In genomic region chr2:169542433-169542832, GRCh38 we compare ENCODE assay signal across 8 cellular contexts. TPM values are rescaled to one million over a fixed set of nuclear protein-coding genes. Genes with fewer than 3 reads are reported as not detected.
"Had no signal": no experiment of that assay in that cellular context is flagged by ENCODE, and none has a peak within 500 bp of the region (broad histone marks: within the 10 kb centered on the region; RNA-seq: fewer than 3 reads in every experiment).

No MANE protein-coding gene starts in this region.

- H3K27me3 Mint-ChIP-seq: IgD-negative memory B cell had no signal

- DNase-seq: GM23248, GOT3, H7 had no signal

- ATAC-seq: HCT116 had no signal

- H3K4me3 Mint-ChIP-seq: IgD-negative memory B cell had no signal

- FAIRE-seq: HTR-8/SVneo had no signal

- H3K27ac Mint-ChIP-seq: IgD-negative memory B cell had no signal

- H3K27ac ChIP-seq: GM23248 had no signal

- H3K4me3 ChIP-seq: GM23248, HAP-1 had no signal

- H3K4me1 ChIP-seq: HAP-1 had no signal

- H3K4me1 Mint-ChIP-seq: IgD-negative memory B cell had no signal

- H3K9me3 ChIP-seq: HAP-1 had no signal

- H3K9me3 Mint-ChIP-seq: IgD-negative memory B cell had no signal

- H2AFZ ChIP-seq: GM23248 had no signal

- H3K9ac ChIP-seq: GM23248 had no signal

RNA-seq across cellular contexts. Expression of gene KLHL41, which starts 32.9 kb away (rescaled TPM):
- total RNA-seq: H7, HT-29 had no signal
- polyA plus RNA-seq: IgD-negative memory B cell had no signal
